ENCODE assay signal across 2 cellular contexts in the genomic region with DNA sequence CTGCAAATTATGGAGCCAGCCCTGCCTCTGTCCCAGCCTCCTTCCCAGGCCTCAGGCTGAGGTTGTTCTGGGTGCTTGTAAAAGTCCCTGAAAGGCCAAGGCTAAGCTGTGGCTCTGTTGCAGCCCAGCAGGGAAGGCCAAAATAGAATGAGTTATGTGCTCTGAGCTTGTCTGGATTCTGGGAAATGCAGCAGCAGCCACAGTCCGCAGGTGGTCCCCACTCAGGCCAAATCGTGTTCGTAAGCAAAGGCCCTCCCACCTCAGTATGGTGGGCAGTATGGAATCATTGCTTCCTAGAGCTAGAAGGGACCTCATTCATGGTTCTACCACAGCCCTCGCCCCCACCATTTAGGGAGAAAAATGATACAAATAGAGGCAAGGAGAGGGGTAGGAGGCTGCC.
TF ChIP-seq lines count a peak whose summit lies in the region.

No MANE protein-coding gene starts in this region.

TF ChIP-seq in HEK293, 187 proteins besides CTCF, POLR2A, EP300 and RAD21:
- TF ChIP-seq, protein P1, sequence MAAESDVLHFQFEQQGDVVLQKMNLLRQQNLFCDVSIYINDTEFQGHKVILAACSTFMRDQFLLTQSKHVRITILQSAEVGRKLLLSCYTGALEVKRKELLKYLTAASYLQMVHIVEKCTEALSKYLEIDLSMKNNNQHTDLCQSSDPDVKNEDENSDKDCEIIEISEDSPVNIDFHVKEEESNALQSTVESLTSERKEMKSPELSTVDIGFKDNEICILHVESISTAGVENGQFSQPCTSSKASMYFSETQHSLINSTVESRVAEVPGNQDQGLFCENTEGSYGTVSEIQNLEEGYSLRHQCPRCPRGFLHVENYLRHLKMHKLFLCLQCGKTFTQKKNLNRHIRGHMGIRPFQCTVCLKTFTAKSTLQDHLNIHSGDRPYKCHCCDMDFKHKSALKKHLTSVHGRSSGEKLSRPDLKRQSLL (tag by site-specific recombination; IDR thresholded peaks at IDR 0.05), result 0 out of 2 replicates have a peak, but pooled peaks have one; percentile 50
- TF ChIP-seq ZNF211 (tag by site-specific recombination; IDR thresholded peaks at IDR 0.05; ENCODE audit: low read depth) (no peak), GLIS2 (tag by site-specific recombination; IDR thresholded peaks at IDR 0.05) (peak; percentile 61; the same call in 1 of the 2 replicates), ZBTB20 (tag by site-specific recombination; IDR thresholded peaks at IDR 0.05) (no peak), SP7 (tag by site-specific recombination; IDR thresholded peaks at IDR 0.05) (0 out of 2 replicates have a peak, but pooled peaks have one; percentile 19), ZFHX2 (tag by site-specific recombination; conservative IDR thresholded peaks at IDR 0.05) (peak; percentile 71), ZBTB17 (tag by site-specific recombination; IDR thresholded peaks at IDR 0.05) (peak; percentile 42; the same call in 1 of the 2 replicates), IKZF3 (tag by site-specific recombination; IDR thresholded peaks at IDR 0.05) (0 out of 2 replicates have a peak, but pooled peaks have one; percentile 27), ZNF600 (tag by site-specific recombination; IDR thresholded peaks at IDR 0.05) (peak; percentile 89), ZNF747 (tag by site-specific recombination; IDR thresholded peaks at IDR 0.05) (no peak), ZNF239 (tag by site-specific recombination; IDR thresholded peaks at IDR 0.05) (no peak), EGR2 (tag by site-specific recombination; IDR thresholded peaks at IDR 0.05; ENCODE audit: low read depth) (peak; percentile 85), SCRT1 (tag by site-specific recombination; IDR thresholded peaks at IDR 0.05; ENCODE audit: borderline replicate concordance) (no peak; the same call in 1 of the 2 replicates), ZFP69B (tag by site-specific recombination; IDR thresholded peaks at IDR 0.05) (peak; percentile 49; the same call in 1 of the 2 replicates), ZNF112 (tag by site-specific recombination; IDR thresholded peaks at IDR 0.05) (no peak), ZIC2 (tag by site-specific recombination; IDR thresholded peaks at IDR 0.05) (peak; percentile 86), ZSCAN23 (tag by site-specific recombination; IDR thresholded peaks at IDR 0.05) (no peak), ZBTB8A (tag by site-specific recombination; IDR thresholded peaks at IDR 0.05) (no peak), ZNF610 (tag by site-specific recombination; IDR thresholded peaks at IDR 0.05; ENCODE audit: borderline replicate concordance) (no peak), ZNF560 (tag by site-specific recombination; IDR thresholded peaks at IDR 0.05; ENCODE audit: borderline replicate concordance) (no peak), GLIS1 (tag by site-specific recombination; IDR thresholded peaks at IDR 0.05) (peak; percentile 57; the same call in 1 of the 2 replicates), MYNN (tag by site-specific recombination; IDR thresholded peaks at IDR 0.05; ENCODE audit: borderline replicate concordance) (peak; percentile 22; the same call in 1 of the 2 replicates), ZNF223 (tag by site-specific recombination; IDR thresholded peaks at IDR 0.05) (no peak)
- TF ChIP-seq, protein P2, sequence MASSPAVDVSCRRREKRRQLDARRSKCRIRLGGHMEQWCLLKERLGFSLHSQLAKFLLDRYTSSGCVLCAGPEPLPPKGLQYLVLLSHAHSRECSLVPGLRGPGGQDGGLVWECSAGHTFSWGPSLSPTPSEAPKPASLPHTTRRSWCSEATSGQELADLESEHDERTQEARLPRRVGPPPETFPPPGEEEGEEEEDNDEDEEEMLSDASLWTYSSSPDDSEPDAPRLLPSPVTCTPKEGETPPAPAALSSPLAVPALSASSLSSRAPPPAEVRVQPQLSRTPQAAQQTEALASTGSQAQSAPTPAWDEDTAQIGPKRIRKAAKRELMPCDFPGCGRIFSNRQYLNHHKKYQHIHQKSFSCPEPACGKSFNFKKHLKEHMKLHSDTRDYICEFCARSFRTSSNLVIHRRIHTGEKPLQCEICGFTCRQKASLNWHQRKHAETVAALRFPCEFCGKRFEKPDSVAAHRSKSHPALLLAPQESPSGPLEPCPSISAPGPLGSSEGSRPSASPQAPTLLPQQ (tag by site-specific recombination; IDR thresholded peaks at IDR 0.05), result peak; percentile 64; the same call in 1 of the 2 replicates
- TF ChIP-seq, protein P3, sequence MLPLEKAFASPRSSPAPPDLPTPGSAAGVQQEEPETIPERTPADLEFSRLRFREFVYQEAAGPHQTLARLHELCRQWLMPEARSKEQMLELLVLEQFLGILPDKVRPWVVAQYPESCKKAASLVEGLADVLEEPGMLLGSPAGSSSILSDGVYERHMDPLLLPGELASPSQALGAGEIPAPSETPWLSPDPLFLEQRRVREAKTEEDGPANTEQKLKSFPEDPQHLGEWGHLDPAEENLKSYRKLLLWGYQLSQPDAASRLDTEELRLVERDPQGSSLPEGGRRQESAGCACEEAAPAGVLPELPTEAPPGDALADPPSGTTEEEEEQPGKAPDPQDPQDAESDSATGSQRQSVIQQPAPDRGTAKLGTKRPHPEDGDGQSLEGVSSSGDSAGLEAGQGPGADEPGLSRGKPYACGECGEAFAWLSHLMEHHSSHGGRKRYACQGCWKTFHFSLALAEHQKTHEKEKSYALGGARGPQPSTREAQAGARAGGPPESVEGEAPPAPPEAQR (tag by site-specific recombination; IDR thresholded peaks at IDR 0.05), result no peak
- TF ChIP-seq, protein P4, sequence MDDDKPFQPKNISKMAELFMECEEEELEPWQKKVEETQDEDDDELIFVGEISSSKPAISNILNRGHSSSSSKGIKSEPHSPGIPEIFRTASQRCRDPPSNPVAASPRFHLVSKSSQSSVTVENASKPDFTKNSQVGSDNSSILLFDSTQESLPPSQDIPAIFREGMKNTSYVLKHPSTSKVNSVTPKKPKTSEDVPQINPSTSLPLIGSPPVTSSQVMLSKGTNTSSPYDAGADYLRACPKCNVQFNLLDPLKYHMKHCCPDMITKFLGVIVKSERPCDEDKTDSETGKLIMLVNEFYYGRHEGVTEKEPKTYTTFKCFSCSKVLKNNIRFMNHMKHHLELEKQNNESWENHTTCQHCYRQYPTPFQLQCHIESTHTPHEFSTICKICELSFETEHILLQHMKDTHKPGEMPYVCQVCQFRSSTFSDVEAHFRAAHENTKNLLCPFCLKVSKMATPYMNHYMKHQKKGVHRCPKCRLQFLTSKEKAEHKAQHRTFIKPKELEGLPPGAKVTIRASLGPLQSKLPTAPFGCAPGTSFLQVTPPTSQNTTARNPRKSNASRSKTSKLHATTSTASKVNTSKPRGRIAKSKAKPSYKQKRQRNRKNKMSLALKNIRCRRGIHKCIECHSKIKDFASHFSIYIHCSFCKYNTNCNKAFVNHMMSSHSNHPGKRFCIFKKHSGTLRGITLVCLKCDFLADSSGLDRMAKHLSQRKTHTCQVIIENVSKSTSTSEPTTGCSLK (tag by site-specific recombination; IDR thresholded peaks at IDR 0.05), result no peak

TF ChIP-seq in HepG2, 621 proteins besides CTCF, POLR2A, EP300 and RAD21 (continues in another document):
- no peak for TF ChIP-seq U2AF2 (IDR thresholded peaks at IDR 0.05; ENCODE audit: low read depth, low read length)
- TF ChIP-seq, protein P5, sequence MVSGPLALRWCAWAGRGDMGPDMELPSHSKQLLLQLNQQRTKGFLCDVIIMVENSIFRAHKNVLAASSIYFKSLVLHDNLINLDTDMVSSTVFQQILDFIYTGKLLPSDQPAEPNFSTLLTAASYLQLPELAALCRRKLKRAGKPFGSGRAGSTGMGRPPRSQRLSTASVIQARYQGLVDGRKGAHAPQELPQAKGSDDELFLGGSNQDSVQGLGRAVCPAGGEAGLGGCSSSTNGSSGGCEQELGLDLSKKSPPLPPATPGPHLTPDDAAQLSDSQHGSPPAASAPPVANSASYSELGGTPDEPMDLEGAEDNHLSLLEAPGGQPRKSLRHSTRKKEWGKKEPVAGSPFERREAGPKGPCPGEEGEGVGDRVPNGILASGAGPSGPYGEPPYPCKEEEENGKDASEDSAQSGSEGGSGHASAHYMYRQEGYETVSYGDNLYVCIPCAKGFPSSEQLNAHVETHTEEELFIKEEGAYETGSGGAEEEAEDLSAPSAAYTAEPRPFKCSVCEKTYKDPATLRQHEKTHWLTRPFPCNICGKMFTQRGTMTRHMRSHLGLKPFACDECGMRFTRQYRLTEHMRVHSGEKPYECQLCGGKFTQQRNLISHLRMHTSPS (CRISPR knock-in tag; IDR thresholded peaks at IDR 0.05; ENCODE audit: low read depth), result no peak
- TF ChIP-seq NFE2 (CRISPR knock-in tag; IDR thresholded peaks at IDR 0.05), result no peak
- no peak for TF ChIP-seq ZNF839 (CRISPR knock-in tag; IDR thresholded peaks at IDR 0.05; ENCODE audit: borderline replicate concordance)
- TF ChIP-seq ETV6 (CRISPR knock-in tag; conservative IDR thresholded peaks at IDR 0.05), result no peak
- TF ChIP-seq, protein P6, sequence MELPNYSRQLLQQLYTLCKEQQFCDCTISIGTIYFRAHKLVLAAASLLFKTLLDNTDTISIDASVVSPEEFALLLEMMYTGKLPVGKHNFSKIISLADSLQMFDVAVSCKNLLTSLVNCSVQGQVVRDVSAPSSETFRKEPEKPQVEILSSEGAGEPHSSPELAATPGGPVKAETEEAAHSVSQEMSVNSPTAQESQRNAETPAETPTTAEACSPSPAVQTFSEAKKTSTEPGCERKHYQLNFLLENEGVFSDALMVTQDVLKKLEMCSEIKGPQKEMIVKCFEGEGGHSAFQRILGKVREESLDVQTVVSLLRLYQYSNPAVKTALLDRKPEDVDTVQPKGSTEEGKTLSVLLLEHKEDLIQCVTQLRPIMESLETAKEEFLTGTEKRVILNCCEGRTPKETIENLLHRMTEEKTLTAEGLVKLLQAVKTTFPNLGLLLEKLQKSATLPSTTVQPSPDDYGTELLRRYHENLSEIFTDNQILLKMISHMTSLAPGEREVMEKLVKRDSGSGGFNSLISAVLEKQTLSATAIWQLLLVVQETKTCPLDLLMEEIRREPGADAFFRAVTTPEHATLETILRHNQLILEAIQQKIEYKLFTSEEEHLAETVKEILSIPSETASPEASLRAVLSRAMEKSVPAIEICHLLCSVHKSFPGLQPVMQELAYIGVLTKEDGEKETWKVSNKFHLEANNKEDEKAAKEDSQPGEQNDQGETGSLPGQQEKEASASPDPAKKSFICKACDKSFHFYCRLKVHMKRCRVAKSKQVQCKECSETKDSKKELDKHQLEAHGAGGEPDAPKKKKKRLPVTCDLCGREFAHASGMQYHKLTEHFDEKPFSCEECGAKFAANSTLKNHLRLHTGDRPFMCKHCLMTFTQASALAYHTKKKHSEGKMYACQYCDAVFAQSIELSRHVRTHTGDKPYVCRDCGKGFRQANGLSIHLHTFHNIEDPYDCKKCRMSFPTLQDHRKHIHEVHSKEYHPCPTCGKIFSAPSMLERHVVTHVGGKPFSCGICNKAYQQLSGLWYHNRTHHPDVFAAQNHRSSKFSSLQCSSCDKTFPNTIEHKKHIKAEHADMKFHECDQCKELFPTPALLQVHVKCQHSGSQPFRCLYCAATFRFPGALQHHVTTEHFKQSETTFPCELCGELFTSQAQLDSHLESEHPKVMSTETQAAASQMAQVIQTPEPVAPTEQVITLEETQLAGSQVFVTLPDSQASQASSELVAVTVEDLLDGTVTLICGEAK (IDR thresholded peaks at IDR 0.05), result no peak
- TF ChIP-seq, protein P6 (CRISPR knock-in tag; IDR thresholded peaks at IDR 0.05), result no peak
- TF ChIP-seq, protein P7, sequence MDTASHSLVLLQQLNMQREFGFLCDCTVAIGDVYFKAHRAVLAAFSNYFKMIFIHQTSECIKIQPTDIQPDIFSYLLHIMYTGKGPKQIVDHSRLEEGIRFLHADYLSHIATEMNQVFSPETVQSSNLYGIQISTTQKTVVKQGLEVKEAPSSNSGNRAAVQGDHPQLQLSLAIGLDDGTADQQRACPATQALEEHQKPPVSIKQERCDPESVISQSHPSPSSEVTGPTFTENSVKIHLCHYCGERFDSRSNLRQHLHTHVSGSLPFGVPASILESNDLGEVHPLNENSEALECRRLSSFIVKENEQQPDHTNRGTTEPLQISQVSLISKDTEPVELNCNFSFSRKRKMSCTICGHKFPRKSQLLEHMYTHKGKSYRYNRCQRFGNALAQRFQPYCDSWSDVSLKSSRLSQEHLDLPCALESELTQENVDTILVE (CRISPR knock-in tag; IDR thresholded peaks at IDR 0.05), result no peak
- no peak for TF ChIP-seq JDP2 (CRISPR knock-in tag; IDR thresholded peaks at IDR 0.05; ENCODE audit: borderline replicate concordance)
- TF ChIP-seq CBX2 (IDR thresholded peaks at IDR 0.05; ENCODE audit: low read depth, low read length), result no peak
- no peak for TF ChIP-seq CBX2 (CRISPR knock-in tag; IDR thresholded peaks at IDR 0.05; ENCODE audit: low read depth)
- TF ChIP-seq, protein P8, sequence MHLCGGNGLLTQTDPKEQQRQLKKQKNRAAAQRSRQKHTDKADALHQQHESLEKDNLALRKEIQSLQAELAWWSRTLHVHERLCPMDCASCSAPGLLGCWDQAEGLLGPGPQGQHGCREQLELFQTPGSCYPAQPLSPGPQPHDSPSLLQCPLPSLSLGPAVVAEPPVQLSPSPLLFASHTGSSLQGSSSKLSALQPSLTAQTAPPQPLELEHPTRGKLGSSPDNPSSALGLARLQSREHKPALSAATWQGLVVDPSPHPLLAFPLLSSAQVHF (CRISPR knock-in tag; IDR thresholded peaks at IDR 0.05), result no peak
- TF ChIP-seq KMT2A (CRISPR knock-in tag; IDR thresholded peaks at IDR 0.05), result no peak
- no peak for TF ChIP-seq FLYWCH1 (CRISPR knock-in tag; IDR thresholded peaks at IDR 0.05)
- no peak for TF ChIP-seq CREM (IDR thresholded peaks at IDR 0.05)
- TF ChIP-seq CREM (CRISPR knock-in tag; IDR thresholded peaks at IDR 0.05), result no peak
- no peak for TF ChIP-seq CBFB (CRISPR knock-in tag; IDR thresholded peaks at IDR 0.05)
- no peak for TF ChIP-seq ZFP41 (CRISPR knock-in tag; IDR thresholded peaks at IDR 0.05; ENCODE audit: borderline replicate concordance)
- TF ChIP-seq GFI1 (CRISPR knock-in tag; IDR thresholded peaks at IDR 0.05; ENCODE audit: borderline replicate concordance), result no peak
